ENCODE assay signal across 8 cellular contexts in genomic region chr1:25568090-25568833, GRCh38. TPM values are rescaled to one million over a fixed set of nuclear protein-coding genes. Genes with fewer than 3 reads are reported as not detected.
DNase-seq lines count a peak whose midpoint lies in the region; ATAC-seq lines count a peak whose summit lies in the region.

No MANE protein-coding gene starts in this region.

- H3K4me3 ChIP-seq in right cardiac atrium (ENCODE audit: low read length) (no peak overlapping the region), stomach smooth muscle (ENCODE audit: low read length in 2 of 2) (peak overlapping the region in 1 of 2 donors; percentile 8)

- ATAC-seq in right cardiac atrium: peak; percentile 7 to 17
- ATAC-seq in activated CD8-positive, alpha-beta memory T cell treated with anti-CD3 and anti-CD28 coated beads, Interleukin-2, amount 10 ng/mL, durations not matched to agents 7 days and 5 days: no peak

- peaks cover 75% of the 10 kb centered on the region for H3K4me1 Mint-ChIP-seq in activated naive CD8-positive, alpha-beta T cell treated with anti-CD3 and anti-CD28 coated beads for 36 hours
- H3K4me1 Mint-ChIP-seq in activated CD8-positive, alpha-beta memory T cell treated with anti-CD3 and anti-CD28 coated beads, Interleukin-2, amount 10 ng/mL, durations not matched to agents 7 days and 5 days: peaks cover 35% of the 10 kb centered on the region

- H3K4me3 Mint-ChIP-seq in activated naive CD8-positive, alpha-beta T cell treated with anti-CD3 and anti-CD28 coated beads for 36 hours: peak overlapping the region; percentile 8
- H3K4me3 Mint-ChIP-seq in activated CD8-positive, alpha-beta memory T cell treated with anti-CD3 and anti-CD28 coated beads, Interleukin-2, amount 10 ng/mL, durations not matched to agents 7 days and 5 days: no peak overlapping the region

- 54% methylated on average over 21 of the region's 21 CpGs for WGBS in right cardiac atrium

- no peaks in the 10 kb centered on the region for H3K4me1 ChIP-seq in right cardiac atrium (ENCODE audit: control insufficient read depth, insufficient read depth, low read length)
- H3K4me1 ChIP-seq in stomach smooth muscle (ENCODE audit: control insufficient read depth, insufficient read depth, low read length): peaks cover 49% of the 10 kb centered on the region

- CTCF ChIA-PET in activated CD8-positive, alpha-beta memory T cell treated with anti-CD3 and anti-CD28 coated beads, Interleukin-2, amount 10 ng/mL, durations not matched to agents 7 days and 5 days (lab: Charles Lee): interaction anchor here (1.0 kb wide), 1 partner anchor 20 kb away, joined by 3 read pairs; no protein-coding TSS in a partner anchor

- H3K27ac ChIP-seq in right cardiac atrium (ENCODE audit: low read length) (no peak overlapping the region), stomach smooth muscle (ENCODE audit: low read length) (peak overlapping the region; percentile 91)

- H3K36me3 Mint-ChIP-seq in activated naive CD8-positive, alpha-beta T cell treated with anti-CD3 and anti-CD28 coated beads for 36 hours: peaks cover 7% of the 10 kb centered on the region
- no peaks in the 10 kb centered on the region for H3K36me3 Mint-ChIP-seq in activated CD8-positive, alpha-beta memory T cell treated with anti-CD3 and anti-CD28 coated beads, Interleukin-2, amount 10 ng/mL, durations not matched to agents 7 days and 5 days

- no peaks in the 10 kb centered on the region for H3K9me3 ChIP-seq in right cardiac atrium (ENCODE audit: control insufficient read depth, low read length)
- no peaks in the 10 kb centered on the region for H3K9me3 ChIP-seq in stomach smooth muscle (ENCODE audit: control insufficient read depth in 2 of 2, low read length in 2 of 2)

- H3K27me3 ChIP-seq in right cardiac atrium (ENCODE audit: control insufficient read depth, insufficient read depth) (no peaks in the 10 kb centered on the region), stomach smooth muscle (ENCODE audit: control insufficient read depth in 1 of 2, insufficient read depth in 2 of 2, low read length in 2 of 2) (no peaks in the 10 kb centered on the region)

- H3K27me3 Mint-ChIP-seq in activated naive CD8-positive, alpha-beta T cell treated with anti-CD3 and anti-CD28 coated beads for 36 hours: no peaks in the 10 kb centered on the region
- no peaks in the 10 kb centered on the region for H3K27me3 Mint-ChIP-seq in activated CD8-positive, alpha-beta memory T cell treated with anti-CD3 and anti-CD28 coated beads, Interleukin-2, amount 10 ng/mL, durations not matched to agents 7 days and 5 days

- peak; percentile 56 to 78 for DNase-seq in NCI-H526 (lab: John Stamatoyannopoulos, UW)
- DNase-seq in NCI-H526 treated with DMSO at 0.1 percent for 48 hours (lab: John Stamatoyannopoulos, UW): no peak
- DNase-seq in activated naive CD8-positive, alpha-beta T cell treated with anti-CD3 and anti-CD28 coated beads for 36 hours: no peak
- peak in 2 of 3 donors; percentile 35 to 74 for DNase-seq in right cardiac atrium
- DNase-seq in NAMALWA (ENCODE audit: low spot score): no peak
- DNase-seq in activated CD8-positive, alpha-beta memory T cell treated with anti-CD3 and anti-CD28 coated beads, Interleukin-2, amount 10 ng/mL, durations not matched to agents 7 days and 5 days: no peak
- DNase-seq in kidney glomerular epithelial cell (lab: John Stamatoyannopoulos, UW): no peak

- peak overlapping the region; percentile 88 for H3K27ac Mint-ChIP-seq in activated naive CD8-positive, alpha-beta T cell treated with anti-CD3 and anti-CD28 coated beads for 36 hours
- no peak overlapping the region for H3K27ac Mint-ChIP-seq in activated CD8-positive, alpha-beta memory T cell treated with anti-CD3 and anti-CD28 coated beads, Interleukin-2, amount 10 ng/mL, durations not matched to agents 7 days and 5 days

- peaks cover 5 to 13% of the 10 kb centered on the region in 2 donors for H3K36me3 ChIP-seq in stomach smooth muscle (ENCODE audit: control insufficient read depth in 2 of 2, insufficient read depth in 2 of 2, low read length in 2 of 2)

- H3K9ac ChIP-seq in stomach smooth muscle (ENCODE audit: low read length in 2 of 2): peak overlapping the region; percentile 47 to 64

- H3K9me3 Mint-ChIP-seq in activated naive CD8-positive, alpha-beta T cell treated with anti-CD3 and anti-CD28 coated beads for 36 hours: no peaks in the 10 kb centered on the region
- H3K9me3 Mint-ChIP-seq in activated CD8-positive, alpha-beta memory T cell treated with anti-CD3 and anti-CD28 coated beads, Interleukin-2, amount 10 ng/mL, durations not matched to agents 7 days and 5 days (ENCODE audit: low read depth): no peaks in the 10 kb centered on the region

- intact Hi-C loops in right cardiac atrium (cut with DNase I): no loop called here

RNA-seq across cellular contexts. Expression of gene LDLRAP1, which starts 24.9 kb away (rescaled TPM):
- 10 to 100 TPM; 14.3 to 17.4 TPM for total RNA-seq in activated naive CD8-positive, alpha-beta T cell treated with anti-CD3 and anti-CD28 coated beads for 36 hours
- 10 to 100 TPM in 1 of 4 donors, 1 to 10 TPM in 3; 7.6 to 10.2 (median 9.2) TPM for total RNA-seq in right cardiac atrium
- polyA plus RNA-seq in right cardiac atrium: 6.0 TPM
- 10 to 100 TPM in 1 of 2 experiments, 1 to 10 TPM in 1; 4.9 to 11.0 TPM for total RNA-seq in activated CD8-positive, alpha-beta memory T cell treated with anti-CD3 and anti-CD28 coated beads, Interleukin-2, amount 10 ng/mL, durations not matched to agents 7 days and 5 days

RNA-seq across cellular contexts. Expression of gene MAN1C1, which starts 48.3 kb away (rescaled TPM):
- 1 to 10 TPM; 5.1 to 5.3 TPM for total RNA-seq in activated naive CD8-positive, alpha-beta T cell treated with anti-CD3 and anti-CD28 coated beads for 36 hours
- total RNA-seq in right cardiac atrium: 10 to 100 TPM; 10.6 to 15.7 (median 12.8) TPM
- polyA plus RNA-seq in right cardiac atrium: 9.1 TPM
- 10 to 100 TPM; 15.5 to 20.0 TPM for total RNA-seq in activated CD8-positive, alpha-beta memory T cell treated with anti-CD3 and anti-CD28 coated beads, Interleukin-2, amount 10 ng/mL, durations not matched to agents 7 days and 5 days

Comparison
In these comparisons a context has a peak if more than half of its experiments do, and no peak if none do; other contexts are left out.
1. DNase-seq: peak in NCI-H526 (2 of 2) and right cardiac atrium (2 of 3); none in NCI-H526 treated with DMSO at 0.1 percent for 48 hours (single experiment), activated naive CD8-positive, alpha-beta T cell treated with anti-CD3 and anti-CD28 coated beads for 36 hours (single experiment), NAMALWA (single experiment), activated CD8-positive, alpha-beta memory T cell treated with anti-CD3 and anti-CD28 coated beads, Interleukin-2, amount 10 ng/mL, durations not matched to agents 7 days and 5 days (single experiment) and kidney glomerular epithelial cell (single experiment).